In genomic region chr13:94548382-94549240, GRCh38 we compare ENCODE assay signal across 8 cellular contexts. TPM values are rescaled to one million over a fixed set of nuclear protein-coding genes. Genes with fewer than 3 reads are reported as not detected.
DNase-seq lines count a peak whose midpoint lies in the region; ATAC-seq, FAIRE-seq and TF ChIP-seq lines count a peak whose summit lies in the region.

No MANE protein-coding gene starts in this region.

- 0 out of 2 replicates have a peak overlapping the region, but pooled peaks have one; percentile 15 for H2AK5ac ChIP-seq in H1 (ENCODE audit: low read depth, low read length)

- TF ChIP-seq RAD21 in HCT116 (IDR thresholded peaks at IDR 0.05; ENCODE audit: low read depth) (no peak), H1 (IDR thresholded peaks at IDR 0.05 in 1 of 2, conservative IDR thresholded peaks at IDR 0.05 in 1 of 2; ENCODE audit: low read depth in 2 of 2, low read length in 2 of 2) (peak; percentile 28 to 50)

- H2BK20ac ChIP-seq in H1 (ENCODE audit: low read length): no peak overlapping the region

- H3K27me3 Mint-ChIP-seq in WTC11 (ENCODE audit: low read depth) (peaks cover 17% of the 10 kb centered on the region), mesothelial cell of epicardium (ENCODE audit: low read depth) (peaks cover 3% of the 10 kb centered on the region)
- H3K27me3 Mint-ChIP-seq in stimulated activated naive CD8-positive, alpha-beta T cell treated with anti-CD3 and anti-CD28 coated beads, Interleukin-15, amount 100 ng/mL, for 72 hours: no peaks in the 10 kb centered on the region

- peak overlapping the region; percentile 94 for H2BK5ac ChIP-seq in H1 (ENCODE audit: low read depth, low read length)

- H3K9me2 ChIP-seq in HCT116 (ENCODE audit: insufficient read depth): no peaks in the 10 kb centered on the region

- H3K4me3 Mint-ChIP-seq in WTC11 (peak overlapping the region; percentile 83), mesothelial cell of epicardium (peak overlapping the region; percentile 83)
- peak overlapping the region; percentile 87 to 96 for H3K4me3 Mint-ChIP-seq in stimulated activated naive CD8-positive, alpha-beta T cell treated with anti-CD3 and anti-CD28 coated beads, Interleukin-15, amount 100 ng/mL, for 72 hours

- H2AFZ ChIP-seq in HCT116 (ENCODE audit: low read depth, low read length, poor library complexity, severe bottlenecking) (peak overlapping the region; percentile 29), H1 (ENCODE audit: low read length) (peak overlapping the region; percentile 67; the same call in 1 of the 2 replicates)

- no peak overlapping the region for H3K14ac ChIP-seq in H1 (ENCODE audit: insufficient read length)

- H3K56ac ChIP-seq in H1 (replicated peaks; ENCODE audit: insufficient read length, low read depth, low read length): no peak overlapping the region

- TF ChIP-seq CTCF in HCT116 (IDR thresholded peaks at IDR 0.05 in 2 of 3, conservative IDR thresholded peaks at IDR 0.05 in 1 of 3; ENCODE audit: borderline replicate concordance in 1 of 3, insufficient read depth in 1 of 3, low read depth in 2 of 3, low read length in 2 of 3) (peak in 1 of 3 experiments; percentile 22; a peak in 1 of 6 replicates), WTC11 (IDR thresholded peaks at IDR 0.05) (no peak), H1 (IDR thresholded peaks at IDR 0.05; ENCODE audit: control extremely low read depth in 1 of 3, insufficient read depth in 1 of 3, low read depth in 1 of 3, low read length in 3 of 3) (peak; percentile 24 to 49 (median 29)), mesothelial cell of epicardium (IDR thresholded peaks at IDR 0.05; ENCODE audit: unreplicated experiment) (no peak)

- no peaks in the 10 kb centered on the region for H3K79me1 ChIP-seq in H1 (ENCODE audit: low read depth, low read length)

- peak; percentile 49 for DNase-seq in SIG-M5 treated with dmso at 0.1 percent for 504 hours (lab: John Stamatoyannopoulos, UW; ENCODE audit: unreplicated experiment)
- DNase-seq in SIG-M5 (lab: John Stamatoyannopoulos, UW): no peak
- DNase-seq in HCT116 (ENCODE audit: low read depth, low spot score): peak; percentile 40
- no peak for DNase-seq in MG63
- DNase-seq in WTC11 (ENCODE audit: low spot score): peak; percentile 73
- DNase-seq in H1 (ENCODE audit: low read depth in 1 of 2, low spot score in 2 of 2): peak in 1 of 2 experiments; percentile 50
- no peak for DNase-seq in mesothelial cell of epicardium (ENCODE audit: low spot score in 2 of 2, unreplicated experiment in 2 of 2)
- DNase-seq in stimulated activated naive CD8-positive, alpha-beta T cell treated with anti-CD3 and anti-CD28 coated beads, Interleukin-15, amount 100 ng/mL, for 72 hours: peak in 1 of 2 donors; percentile 67

- H3K36me3 ChIP-seq in HCT116 (ENCODE audit: control insufficient read depth in 1 of 2, insufficient read depth in 2 of 2, low read length in 2 of 2) (no peaks in the 10 kb centered on the region), MG63 (no peaks in the 10 kb centered on the region), H1 (ENCODE audit: control insufficient read depth in 2 of 4, insufficient read depth in 4 of 4, low read length in 3 of 4) (no peaks in the 10 kb centered on the region)

- H4K91ac ChIP-seq in H1 (replicated peaks; ENCODE audit: insufficient read length, low read length): no peak overlapping the region

- FAIRE-seq in H1 (lab: Jason Lieb, UNC): no peak

- H3K27ac Mint-ChIP-seq in WTC11 (peak overlapping the region; percentile 91), mesothelial cell of epicardium (peak overlapping the region; percentile 97)
- peak overlapping the region; percentile 99 to 100 for H3K27ac Mint-ChIP-seq in stimulated activated naive CD8-positive, alpha-beta T cell treated with anti-CD3 and anti-CD28 coated beads, Interleukin-15, amount 100 ng/mL, for 72 hours

- TF ChIP-seq POLR2A in HCT116 (IDR thresholded peaks at IDR 0.05; ENCODE audit: borderline replicate concordance, extremely low read depth, insufficient read depth, insufficient read length) (peak; percentile 65), H1 (IDR thresholded peaks at IDR 0.05; ENCODE audit: control extremely low read depth in 1 of 2, low read depth in 2 of 2, low read length in 2 of 2) (peak in 1 of 2 experiments; percentile 65; a peak in 2 of 3 replicates)

- no peak overlapping the region for H3K23ac ChIP-seq in H1 (ENCODE audit: insufficient read length)

- H3K4me1 ChIP-seq in HCT116 (ENCODE audit: control insufficient read depth in 1 of 2, insufficient read depth in 2 of 2, low read length in 2 of 2) (peaks cover 5 to 21% of the 10 kb centered on the region in 2 experiments; a peak in 3 of 4 replicates), H1 (replicated peaks in 1 of 4; ENCODE audit: control insufficient read depth in 3 of 4, insufficient read depth in 4 of 4, low read length in 3 of 4) (peaks cover 3 to 16% (median 14%) of the 10 kb centered on the region in 4 experiments; a peak in 4 of 7 replicates)

- no peak overlapping the region for H3K4ac ChIP-seq in H1 (replicated peaks; ENCODE audit: insufficient read length, low read depth, low read length)

- no peaks in the 10 kb centered on the region for H3K9me3 ChIP-seq in HCT116 (ENCODE audit: control insufficient read depth in 1 of 2, insufficient read depth in 1 of 2, low read depth in 1 of 2, low read length in 2 of 2)
- H3K9me3 ChIP-seq in MG63: no peaks in the 10 kb centered on the region
- H3K9me3 ChIP-seq in H1 (ENCODE audit: insufficient read depth in 2 of 2, low read depth in 1 of 2, low read length in 1 of 2): 0 out of 4 replicates have a peak, but pooled peaks cover 0 to 3% of the 10 kb centered on the region in 2 experiments

- CTCF ChIA-PET in HCT116 (lab: Charles Lee) (interaction anchor here (1.2 to 1.3 kb wide), 2 partner anchors 69 to 113 kb away, joined by 3 to 6 read pairs; no protein-coding TSS in a partner anchor), WTC11 (lab: Charles Lee) (interaction anchor here (0.9 to 2.3 kb wide), 8 partner anchors 9 to 132 kb away, joined by 3 to 16 read pairs (median 5); partner anchors contain the start of gene TGDS), H1 (lab: Charles Lee; ENCODE audit: partially characterized antibody) (interaction anchor here (0.9 to 4.4 kb wide), 7 partner anchors 14 to 117 kb away, joined by 3 to 24 read pairs (median 6); no protein-coding TSS in a partner anchor)

- H3K27ac ChIP-seq in HCT116 (ENCODE audit: low read depth, low read length) (peak overlapping the region; percentile 74), H1 (ENCODE audit: low read depth, low read length) (peak overlapping the region; percentile 78; the same call in 1 of the 2 replicates)

- H3K36me3 Mint-ChIP-seq in WTC11 (peaks cover 14% of the 10 kb centered on the region), mesothelial cell of epicardium (no peaks in the 10 kb centered on the region)

- peaks cover 16% of the 10 kb centered on the region for H3K9me3 Mint-ChIP-seq in WTC11
- H3K9me3 Mint-ChIP-seq in mesothelial cell of epicardium: no peaks in the 10 kb centered on the region
- no peaks in the 10 kb centered on the region for H3K9me3 Mint-ChIP-seq in stimulated activated naive CD8-positive, alpha-beta T cell treated with anti-CD3 and anti-CD28 coated beads, Interleukin-15, amount 100 ng/mL, for 72 hours

- H3K27me3 ChIP-seq in HCT116 (ENCODE audit: insufficient read depth, low read length): no peaks in the 10 kb centered on the region
- no peaks in the 10 kb centered on the region for H3K27me3 ChIP-seq in MG63
- no peaks in the 10 kb centered on the region; a peak in 2 of 7 replicates for H3K27me3 ChIP-seq in H1 (replicated peaks in 1 of 4; ENCODE audit: control insufficient read depth in 3 of 4, extremely low read depth in 1 of 4, insufficient read depth in 3 of 4, low read length in 3 of 4)

- peak overlapping the region; percentile 76 for H4K5ac ChIP-seq in H1 (ENCODE audit: insufficient read length, low read depth, low read length)

- TF ChIP-seq EP300 in H1 (IDR thresholded peaks at IDR 0.05; ENCODE audit: borderline replicate concordance in 1 of 2, low read depth in 2 of 2, low read length in 2 of 2): no peak

- POLR2A ChIA-PET in HCT116 (lab: Charles Lee) (interaction anchor here (1.0 to 1.2 kb wide), 2 partner anchors 10 to 12 kb away, joined by 4 read pairs; no protein-coding TSS in a partner anchor), WTC11 (lab: Charles Lee) (interaction anchor here (1.2 to 2.3 kb wide), 3 partner anchors 13 to 53 kb away, joined by 6 to 11 read pairs (median 11); partner anchors contain the start of genes GPR180 and TGDS), H1 (lab: Charles Lee; ENCODE audit: partially characterized antibody) (interaction anchor here (0.6 to 2.8 kb wide), 9 partner anchors 12 to 115 kb away, joined by 3 to 9 read pairs (median 4); partner anchors contain the start of genes GPR180 and TGDS)

- H3K4me3 ChIP-seq in HCT116 (replicated peaks in 1 of 2; ENCODE audit: low read depth in 1 of 2, low read length in 2 of 2) (peak overlapping the region; percentile 64 to 72), MG63 (peak overlapping the region; percentile 59), H1 (ENCODE audit: extremely low read depth in 1 of 4, insufficient read depth in 2 of 4, low read depth in 3 of 4, low read length in 4 of 4) (peak overlapping the region; percentile 72 to 87 (median 84))

- intact Hi-C loops in HCT116 (cut with micrococcal nuclease): loop anchor here (1.0 to 5.0 kb wide), 3 partner anchors 46 to 111 kb away; no protein-coding TSS in a partner anchor

- peak; percentile 70 for ATAC-seq in HCT116
- ATAC-seq in WTC11: peak; percentile 56
- peak; percentile 64 for ATAC-seq in stimulated activated naive CD8-positive, alpha-beta T cell treated with anti-CD3 and anti-CD28 coated beads, Interleukin-15, amount 100 ng/mL, for 72 hours

- peak overlapping the region; percentile 85 for H3K18ac ChIP-seq in H1 (ENCODE audit: extremely low read depth, low read length)

- WGBS in H1 (ENCODE audit: extremely low coverage in 1 of 2, insufficient coverage in 1 of 2, insufficient read length in 1 of 2, insufficient replicate concordance in 2 of 2, low coverage in 1 of 2, low lambda C conversion rate in 2 of 2, missing lambda C conversion rate in 1 of 2), 2 experiments: 21% methylated on average over 25 of the region's 25 CpGs; no CpG with 5 or more reads in 1 of the 2 experiments

- RAD21 ChIA-PET in HCT116 (lab: Charles Lee; ENCODE audit: low non-redundant PET in 1 of 2, low total read pairs in 2 of 2, uncharacterized antibody in 2 of 2, unreplicated experiment in 2 of 2): no interaction called here

- no peaks in the 10 kb centered on the region for H3K79me2 ChIP-seq in HCT116 (ENCODE audit: insufficient read depth, low read length)
- no peaks in the 10 kb centered on the region for H3K79me2 ChIP-seq in H1 (ENCODE audit: control insufficient read depth in 1 of 2, insufficient read depth in 2 of 2, low read length in 2 of 2)

- H3K9ac ChIP-seq in HCT116 (ENCODE audit: low read length) (peak overlapping the region; percentile 68), H1 (replicated peaks in 1 of 4; ENCODE audit: extremely low read depth in 1 of 4, low read depth in 3 of 4, low read length in 3 of 4) (peak overlapping the region; percentile 72 to 95 (median 86))

- no peak overlapping the region for H2BK120ac ChIP-seq in H1 (replicated peaks; ENCODE audit: low read depth, low read length)

- H3K4me1 Mint-ChIP-seq in WTC11: peaks cover 36% of the 10 kb centered on the region
- H3K4me1 Mint-ChIP-seq in mesothelial cell of epicardium: peaks cover 12% of the 10 kb centered on the region
- H3K4me1 Mint-ChIP-seq in stimulated activated naive CD8-positive, alpha-beta T cell treated with anti-CD3 and anti-CD28 coated beads, Interleukin-15, amount 100 ng/mL, for 72 hours: peaks cover 32% of the 10 kb centered on the region

- peak overlapping the region; percentile 90 for H4K8ac ChIP-seq in H1 (ENCODE audit: extremely low read depth, insufficient read depth, low read length)

- peak overlapping the region; percentile 8; the same call in 1 of the 2 replicates for H2BK15ac ChIP-seq in H1 (ENCODE audit: low read length)

- TSS peak; percentile 88 for BruUV-seq in HCT116 (replicated peaks; lab: Mats Ljungman, UMichigan)

- no peaks in the 10 kb centered on the region for H4K20me1 ChIP-seq in HCT116 (ENCODE audit: insufficient read depth)
- no peaks in the 10 kb centered on the region for H4K20me1 ChIP-seq in H1 (replicated peaks in 1 of 2; ENCODE audit: control insufficient read depth in 1 of 2, insufficient read depth in 2 of 2, low read length in 2 of 2)

- H3K23me2 ChIP-seq in H1 (ENCODE audit: low read depth, low read length): peaks cover 10% of the 10 kb centered on the region

- H3K4me2 ChIP-seq in HCT116 (ENCODE audit: low read length) (peak overlapping the region; percentile 94), H1 (ENCODE audit: insufficient read depth in 1 of 2, low read depth in 2 of 2, low read length in 2 of 2) (peak overlapping the region; percentile 82 to 94)

- H2BK12ac ChIP-seq in H1 (ENCODE audit: low read depth, low read length): no peak overlapping the region; the same call in 1 of the 2 replicates

RNA-seq across cellular contexts. Expression of gene TGDS, which starts 47.3 kb away (rescaled TPM):
- total RNA-seq in HCT116 (2021; ENCODE audit: unreplicated experiment): 16.9 TPM
- polyA plus RNA-seq in HCT116 (2012): 8.6 and 10.8 TPM in 2 replicates
- 15.3 and 16.6 TPM in 2 replicates for total RNA-seq in MG63 (2014; rRNA removed; shearing (Covaris generic); ENCODE audit: low replicate concordance)
- total RNA-seq in WTC11 (2021): 12.5 to 15.8 TPM (median 15.2 TPM) in 3 replicates
- 11.2 and 11.6 TPM in 2 replicates for total RNA-seq in H1 (2021; fragmentation: NEBNext Ultra II Directional; extraction: Animal tissue kit (Norgen Biotek cat#: 25700))
- polyA plus RNA-seq in H1 (2011; rRNA removed): 9.1 and 11.8 TPM in 2 replicates
- polyA plus RNA-seq in H1 (2011; cell fraction: cytosol; rRNA removed): 13.9 TPM
- 5.8 TPM for polyA plus RNA-seq in H1 (2011; cell fraction: nucleus; rRNA removed)
- 6.2 to 9.2 TPM (median 7.3 TPM) in 4 replicates for polyA plus RNA-seq in H1 (2012, experiment 1 of 2)
- 1.5 TPM for polyA plus RNA-seq in H1 (2012, experiment 2 of 2)
- 9.9 TPM for polyA plus RNA-seq in H1 (2013, experiment 1 of 2)
- polyA plus RNA-seq in H1 (2013, experiment 2 of 2): 9.9 TPM
- polyA minus RNA-seq in H1 (2011; rRNA and poly(A)+ RNA removed): 7.1 and 12.7 TPM in 2 replicates
- polyA minus RNA-seq in H1 (2011; cell fraction: cytosol; rRNA and poly(A)+ RNA removed): 3.8 TPM
- polyA minus RNA-seq in H1 (2011; cell fraction: nucleus; rRNA and poly(A)+ RNA removed): 10.1 TPM
- total RNA-seq in mesothelial cell of epicardium: 9.1 to 9.8 TPM (median 9.2 TPM) in 3 replicates

RNA-seq across cellular contexts. Expression of gene GPR180, which starts 53.0 kb away (rescaled TPM):
- total RNA-seq in HCT116 (2021; ENCODE audit: unreplicated experiment) (6.4 TPM), WTC11 (2021) (4.5 to 5.0 TPM (median 5.0 TPM) in 3 replicates), mesothelial cell of epicardium (6.5 to 6.8 TPM (median 6.5 TPM) in 3 replicates)
- 1.7 TPM in 2 replicates for polyA plus RNA-seq in HCT116 (2012)
- total RNA-seq in MG63 (2014; rRNA removed; shearing (Covaris generic); ENCODE audit: low replicate concordance): 8.1 and 11.8 TPM in 2 replicates
- total RNA-seq in H1 (2021; fragmentation: NEBNext Ultra II Directional; extraction: Animal tissue kit (Norgen Biotek cat#: 25700)): 4.7 and 4.8 TPM in 2 replicates
- polyA plus RNA-seq in H1 (2011; rRNA removed): 1.1 and 1.8 TPM in 2 replicates
- polyA plus RNA-seq in H1 (2011; cell fraction: cytosol; rRNA removed): 1.8 TPM
- polyA plus RNA-seq in H1 (2011; cell fraction: nucleus; rRNA removed): 1.4 TPM
- 1.5 to 2.6 TPM (median 1.8 TPM) in 4 replicates for polyA plus RNA-seq in H1 (2012, experiment 1 of 2)
- polyA plus RNA-seq in H1 (2012, experiment 2 of 2): 0.18 TPM
- 3.8 TPM for polyA plus RNA-seq in H1 (2013, experiment 1 of 2)
- 4.3 TPM for polyA plus RNA-seq in H1 (2013, experiment 2 of 2)
- 5.2 and 7.7 TPM in 2 replicates for polyA minus RNA-seq in H1 (2011; rRNA and poly(A)+ RNA removed)
- 2.7 TPM for polyA minus RNA-seq in H1 (2011; cell fraction: cytosol; rRNA and poly(A)+ RNA removed)
- 9.6 TPM for polyA minus RNA-seq in H1 (2011; cell fraction: nucleus; rRNA and poly(A)+ RNA removed)

Comparison
In these comparisons a context has a peak if more than half of its experiments do, and no peak if none do; other contexts are left out.
1. DNase-seq: peak in SIG-M5 treated with dmso at 0.1 percent for 504 hours (single experiment), HCT116 (single experiment) and WTC11 (single experiment); none in SIG-M5 (single experiment), MG63 (single experiment) and mesothelial cell of epicardium (0 of 2).
2. CTCF ChIP-seq: peak in H1 (3 of 3); none in WTC11 (single experiment) and mesothelial cell of epicardium (single experiment).
3. Peak in every context shown above with its lines, with median percentiles within 50 percentile points of each other: ATAC-seq, H3K4me3 ChIP-seq, H3K27ac Mint-ChIP-seq and H3K4me3 Mint-ChIP-seq.